8 cellular contexts compared by ENCODE assay signal in the genomic region with DNA sequence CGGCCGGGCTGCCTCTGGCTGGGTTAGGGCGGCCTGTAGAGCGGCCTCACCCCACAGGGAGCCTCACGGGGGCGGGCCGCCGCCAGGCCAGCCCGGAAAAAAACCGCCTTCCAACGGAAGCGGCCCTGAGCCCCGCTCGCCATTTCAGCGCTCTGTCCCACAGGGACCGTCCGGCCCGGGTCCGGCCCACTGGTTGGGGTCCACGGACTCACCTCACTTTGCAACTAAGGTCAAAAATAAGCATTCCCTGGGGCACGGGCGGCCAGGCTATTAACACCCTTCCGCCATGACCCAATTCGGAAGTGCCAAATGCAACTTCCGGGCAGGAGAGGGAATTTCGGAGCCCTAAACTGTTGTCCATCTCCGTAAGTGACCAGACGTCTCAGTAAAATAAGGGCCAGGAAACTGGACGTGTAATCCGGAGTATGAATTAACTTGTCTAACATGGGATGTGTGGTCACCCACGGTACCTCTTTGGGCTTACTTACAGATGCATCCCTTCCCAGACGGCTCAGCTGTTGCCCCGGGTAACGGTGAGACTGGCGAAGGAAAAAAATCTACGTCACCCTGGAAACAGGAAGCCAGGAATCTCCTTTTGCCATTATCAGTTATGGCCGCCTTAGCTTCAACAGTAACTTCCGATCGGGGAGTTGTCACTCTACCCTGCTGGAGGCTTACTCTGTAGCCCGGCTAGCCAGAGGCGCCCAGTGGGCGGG. TPM values are rescaled to one million over a fixed set of nuclear protein-coding genes. Genes with fewer than 3 reads are reported as not detected.
A peak's percentile ranks its signal among the peaks of the same experiment; 100 is the strongest.
DNase-seq lines count a peak whose midpoint lies in the region; ATAC-seq and TF ChIP-seq lines count a peak whose summit lies in the region.

TSS of gene BBIP1 (minus strand) at position 548 of the 716 bp plus-strand sequence. CDS start 1,023 bp downstream, outside the sequence.

- H3K9me3 ChIP-seq in esophagus muscularis mucosa = no peaks in the 10 kb centered on the region
- H3K9me3 ChIP-seq in muscle layer of colon (ENCODE audit: low read length) = no peaks in the 10 kb centered on the region

- peak within 1 kb of the TSS; percentile 94 for H3K4me3 Mint-ChIP-seq in Calu3 (ENCODE audit: low read depth, unreplicated experiment)

- H3K36me3 Mint-ChIP-seq in Calu3 (ENCODE audit: insufficient read depth, unreplicated experiment) = peaks cover 35% of the 10 kb centered on the region

- ATAC-seq in GM19328 (IDR thresholded peaks at IDR 0.05; ENCODE audit: unreplicated experiment) = peak; percentile 79
- ATAC-seq in HG03439 (IDR thresholded peaks at IDR 0.05; ENCODE audit: unreplicated experiment) = peak; percentile 88

- TF ChIP-seq CTCF in Calu3 (IDR thresholded peaks at IDR 0.05; ENCODE audit: unreplicated experiment) (no peak), esophagus muscularis mucosa (IDR thresholded peaks at IDR 0.05) (no peak)

- no peaks in the 10 kb centered on the region for H3K27me3 Mint-ChIP-seq in Calu3 (ENCODE audit: unreplicated experiment)

- peak within 1 kb of the TSS; percentile 98 for H3K9ac ChIP-seq in muscle layer of colon (ENCODE audit: low read length)

- no peaks in the 10 kb centered on the region for H3K9me3 Mint-ChIP-seq in Calu3 (ENCODE audit: low read depth, unreplicated experiment)

- DNase-seq in Calu3 (no peak), NCI-H526 (lab: John Stamatoyannopoulos, UW) (peak; percentile 89 to 98), esophagus muscularis mucosa (ENCODE audit: extremely low spot score) (peak; percentile 99)
- peak; percentile 92 for DNase-seq in activated CD8-positive, alpha-beta memory T cell treated with anti-CD3 and anti-CD28 coated beads, Interleukin-2, amount 50 U/mL, for 48 hours

- intact Hi-C loops in Calu3 (cut with micrococcal nuclease; ENCODE audit: unreplicated experiment) (no loop called here), esophagus muscularis mucosa (cut with DNase I) (loop anchor here (5.0 kb wide), 1 partner anchor 46 kb away; the partner anchor contains the start of gene PDCD4)

- peaks cover 10% of the 10 kb centered on the region for H3K4me1 Mint-ChIP-seq in Calu3 (ENCODE audit: low read depth, unreplicated experiment)

- peak within 1 kb of the TSS; percentile 96 for H3K27ac Mint-ChIP-seq in Calu3 (ENCODE audit: unreplicated experiment)

- 0% methylated on average over 15 of the region's 42 CpGs for WGBS in esophagus muscularis mucosa
- under 1% methylated on average over 42 of the region's 42 CpGs for WGBS in urinary bladder

- H3K27me3 ChIP-seq in esophagus muscularis mucosa = no peaks in the 10 kb centered on the region
- no peaks in the 10 kb centered on the region for H3K27me3 ChIP-seq in muscle layer of colon (ENCODE audit: control insufficient read depth in 1 of 2, insufficient read depth in 2 of 2, low read length in 2 of 2)

- BruUV-seq in Calu3 (replicated peaks; lab: Mats Ljungman, UMichigan) = TSS peak; percentile 52

- CTCF ChIA-PET in Calu3 (lab: Charles Lee) = interaction anchor here (0.6 to 1.8 kb wide), 6 partner anchors 17 to 346 kb away, joined by 3 to 8 read pairs (median 6); partner anchors contain the start of gene ADRA2A

- H3K36me3 ChIP-seq in esophagus muscularis mucosa = peaks cover 0 to 6% (median 0%) of the 10 kb centered on the region in 4 donors
- H3K36me3 ChIP-seq in muscle layer of colon (ENCODE audit: insufficient read depth, low read length) = no peaks in the 10 kb centered on the region
- no peaks in the 10 kb centered on the region for H3K36me3 ChIP-seq in urinary bladder (ENCODE audit: insufficient read depth)

- peak; percentile 69 for TF ChIP-seq POLR2A in esophagus muscularis mucosa (IDR thresholded peaks at IDR 0.05; ENCODE audit: low read depth)

- TF ChIP-seq EP300 in esophagus muscularis mucosa (IDR thresholded peaks at IDR 0.05) = peak; percentile 14

- H3K4me3 ChIP-seq in esophagus muscularis mucosa (peak within 1 kb of the TSS; percentile 79 to 92 (median 88)), muscle layer of colon (ENCODE audit: low read depth in 1 of 2, low read length in 2 of 2) (peak within 1 kb of the TSS; percentile 67 to 97), urinary bladder (ENCODE audit: low read depth, low read length) (peak within 1 kb of the TSS; percentile 95)

- H3K4me1 ChIP-seq in esophagus muscularis mucosa = peaks cover 16 to 45% (median 42%) of the 10 kb centered on the region in 4 donors
- peaks cover 18% of the 10 kb centered on the region for H3K4me1 ChIP-seq in muscle layer of colon (ENCODE audit: insufficient read depth, low read length)
- no peaks in the 10 kb centered on the region for H3K4me1 ChIP-seq in urinary bladder (ENCODE audit: insufficient read depth)

- peak within 1 kb of the TSS; percentile 98 to 99 (median 98) for H3K27ac ChIP-seq in esophagus muscularis mucosa (replicated peaks in 1 of 4)
- H3K27ac ChIP-seq in muscle layer of colon (ENCODE audit: low read depth, low read length) = peak within 1 kb of the TSS; percentile 94
- H3K27ac ChIP-seq in urinary bladder (ENCODE audit: low read depth) = peak within 1 kb of the TSS; percentile 99

RNA-seq across cellular contexts. Expression of gene BBIP1, which starts in this region (rescaled TPM):
- 14.8 and 15.8 TPM in 2 replicates for total RNA-seq in Calu3 (2022)
- total RNA-seq in esophagus muscularis mucosa = 10 to 100 TPM; 17.6 to 29.5 (median 27.0) TPM
- 57.9 TPM for total RNA-seq in urinary bladder
- 28.7 TPM for polyA plus RNA-seq in urinary bladder
